ENCODE assay signal across 16 cellular contexts in genomic region chr4:7546809-7547367, GRCh38.
DNase-seq lines count a peak whose midpoint lies in the region; ATAC-seq, FAIRE-seq and TF ChIP-seq lines count a peak whose summit lies in the region.
"Had no signal": no experiment of that assay in that cellular context is flagged by ENCODE, and none has a peak within 500 bp of the region (broad histone marks: within the 10 kb centered on the region; RNA-seq: fewer than 3 reads in every experiment).

No MANE protein-coding gene starts in this region.

- no peaks in the 10 kb centered on the region for H3K9me3 ChIP-seq in SK-N-SH

- no peaks in the 10 kb centered on the region for H3K27me3 ChIP-seq in SK-N-SH (ENCODE audit: insufficient read depth)

- CTCF ChIA-PET in SK-N-SH (lab: Yijun Ruan, JAX) = interaction anchor here (0.7 to 1.6 kb wide), 3 partner anchors 9 to 12 kb away, joined by 3 to 4 read pairs (median 3); no protein-coding TSS in a partner anchor

- H3K4me3 ChIP-seq in SK-N-SH (ENCODE audit: low read depth in 2 of 2, low read length in 1 of 2) = no peak overlapping the region

- H3K4me1 ChIP-seq in SK-N-SH (ENCODE audit: control insufficient read depth in 1 of 2, insufficient read depth in 2 of 2, low read depth in 1 of 2, low read length in 1 of 2) = peaks cover 6 to 11% of the 10 kb centered on the region in 2 experiments; a peak in 1 of 4 replicates

- WGBS in SK-N-SH (ENCODE audit: low lambda C conversion rate) = 39% methylated on average over 4 of the region's 4 CpGs

- H4K20me1 ChIP-seq in SK-N-SH (ENCODE audit: insufficient read depth) = no peaks in the 10 kb centered on the region

- no peaks in the 10 kb centered on the region for H3F3A ChIP-seq in SK-N-SH (replicated peaks; ENCODE audit: insufficient read depth)

- H3K4me2 ChIP-seq in SK-N-SH = peak overlapping the region; percentile 7; the same call in 1 of the 2 replicates

- TF ChIP-seq RAD21 in SK-N-SH (IDR thresholded peaks at IDR 0.05; ENCODE audit: low read length) = no peak

- POLR2A ChIA-PET in SK-N-SH (lab: Yijun Ruan, JAX) = no interaction called here

- H2AFZ ChIP-seq in SK-N-SH (ENCODE audit: low read depth) = no peak overlapping the region

- H3K9ac ChIP-seq in SK-N-SH = no peak overlapping the region

- no peaks in the 10 kb centered on the region for H3K9me2 ChIP-seq in SK-N-SH

- H3K36me3 ChIP-seq in SK-N-SH (replicated peaks in 1 of 2; ENCODE audit: control insufficient read depth in 1 of 2, insufficient read depth in 2 of 2, low read length in 1 of 2) = no peaks in the 10 kb centered on the region

- H3K27ac ChIP-seq in SK-N-SH (ENCODE audit: low read depth in 2 of 2, low read length in 1 of 2) = no peak overlapping the region

- peak; percentile 67 for ATAC-seq in sciatic nerve
- ATAC-seq: activated T-cell treated with anti-CD3 and anti-CD28 coated beads, Interleukin-2, amount 50 U/mL, for 4 hours; CD8-positive, alpha-beta T cell; T-helper 17 cell had no signal

- no peak for FAIRE-seq in GM19239 (lab: Jason Lieb, UNC)
- FAIRE-seq: G401.6, GM18507 had no signal

- DNase-seq in GM03348 (ENCODE audit: low spot score) (peak; percentile 89), SK-N-SH (no peak), fibroblast of gingiva (ENCODE audit: low read depth) (peak; percentile 6), sciatic nerve (ENCODE audit: low spot score) (no peak), SKM-1 (lab: John Stamatoyannopoulos, UW; ENCODE audit: unreplicated experiment) (no peak), GM19239 (ENCODE audit: insufficient read length, low spot score) (no peak)
- no peak for DNase-seq in stimulated activated CD4-positive, alpha-beta T cell treated with anti-CD3 and anti-CD28 coated beads, Interleukin-12 subunit alpha, Interleukin-12 subunit beta, amount 100 ng/mL, for 4 hours
- DNase-seq in effector CD8-positive, alpha-beta T cell (lab: John Stamatoyannopoulos, UW) = no peak
- DNase-seq: activated T-cell treated with anti-CD3 and anti-CD28 coated beads, Interleukin-2, amount 50 U/mL, for 4 hours; CD8-positive, alpha-beta T cell; effector CD4-positive, alpha-beta T cell; NCI-H526 treated with DMSO at 0.1 percent for 48 hours; stimulated activated CD4-positive, alpha-beta T cell treated with anti-CD3 and anti-CD28 coated beads, Interleukin-1b, Interleukin-23, amount 100 ng/mL, for 48 hours; T-helper 17 cell had no signal

- TF ChIP-seq CTCF in SK-N-SH (IDR thresholded peaks at IDR 0.05) = no peak

- no peak for TF ChIP-seq EP300 in SK-N-SH (IDR thresholded peaks at IDR 0.05; ENCODE audit: borderline replicate concordance in 1 of 2, low read depth in 1 of 2, low read length in 1 of 2)

- intact Hi-C loops in sciatic nerve (cut with DNase I) = no loop called here

- H3K79me2 ChIP-seq in SK-N-SH (ENCODE audit: insufficient read depth) = no peaks in the 10 kb centered on the region

TF ChIP-seq in SK-N-SH, 30 proteins besides CTCF, POLR2A, EP300 and RAD21:
- peak; percentile 27; the same call in 1 of the 2 replicates for TF ChIP-seq TCF12 (IDR thresholded peaks at IDR 0.05)
- TF ChIP-seq MEF2A (IDR thresholded peaks at IDR 0.05; ENCODE audit: borderline replicate concordance, low read depth) = no peak
- no peak for TF ChIP-seq PBX3 (IDR thresholded peaks at IDR 0.05)
- TF ChIP-seq REST (IDR thresholded peaks at IDR 0.05; ENCODE audit: low read depth, low read length) = no peak
- TF ChIP-seq SMC3 (IDR thresholded peaks at IDR 0.05; ENCODE audit: low read depth, low read length) = no peak
- TF ChIP-seq YY1 (IDR thresholded peaks at IDR 0.05; ENCODE audit: low read depth) = no peak
- no peak for TF ChIP-seq NRF1 (IDR thresholded peaks at IDR 0.05; ENCODE audit: low read depth, low read length)
- TF ChIP-seq ZBTB33 (IDR thresholded peaks at IDR 0.05; ENCODE audit: borderline replicate concordance, low read depth) = no peak

Comparison
In these comparisons a context has a peak if more than half of its experiments do, and no peak if none do; other contexts are left out.
1. DNase-seq: peak in GM03348 (single experiment) and fibroblast of gingiva (single experiment); none in SK-N-SH (single experiment), sciatic nerve (single experiment), stimulated activated CD4-positive, alpha-beta T cell treated with anti-CD3 and anti-CD28 coated beads, Interleukin-12 subunit alpha, Interleukin-12 subunit beta, amount 100 ng/mL, for 4 hours (single experiment), effector CD8-positive, alpha-beta T cell (single experiment), SKM-1 (single experiment) and GM19239 (single experiment).